ENCODE assay signal across 17 cellular contexts in the genomic region with DNA sequence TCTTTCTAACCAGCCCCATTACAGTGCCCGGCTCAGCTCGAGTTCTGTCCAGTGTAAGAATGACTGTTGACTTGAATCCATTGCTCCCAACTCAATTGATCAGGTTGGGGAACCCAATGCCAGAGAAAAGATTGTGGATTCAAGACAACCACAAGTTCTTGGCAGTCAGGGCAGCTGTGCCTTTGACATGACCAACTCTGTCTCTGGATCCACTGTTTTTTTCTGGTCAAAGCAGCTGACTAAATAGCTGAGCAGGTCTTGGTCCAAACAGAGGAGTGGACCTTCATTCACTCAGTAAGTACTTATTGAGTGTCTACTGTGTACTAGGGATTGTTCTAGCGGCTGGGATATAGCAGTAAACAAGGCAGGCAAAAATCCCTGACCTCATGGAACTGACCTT. TPM values are rescaled to one million over a fixed set of nuclear protein-coding genes. Genes with fewer than 3 reads are reported as not detected.
DNase-seq lines count a peak whose midpoint lies in the region; ATAC-seq and TF ChIP-seq lines count a peak whose summit lies in the region.
"Had no signal": no experiment of that assay in that cellular context is flagged by ENCODE, and none has a peak within 500 bp of the region (broad histone marks: within the 10 kb centered on the region; RNA-seq: fewer than 3 reads in every experiment).

No MANE protein-coding gene starts in this region.

- peak; percentile 62 for DNase-seq in LHCN-M2 (ENCODE audit: low read depth)
- DNase-seq in coronary artery (ENCODE audit: low spot score) = no peak
- DNase-seq in neural crest cell (ENCODE audit: low read depth, low spot score) = no peak
- DNase-seq in vagina (ENCODE audit: extremely low spot score in 2 of 2) = no peak
- DNase-seq in natural killer cell = no peak
- DNase-seq in stimulated activated CD8-positive, alpha-beta memory T cell treated with anti-CD3 and anti-CD28 coated beads, Interleukin-4, amount 100 ng/mL, for 48 hours = no peak
- DNase-seq in WERI-Rb-1 = no peak
- no peak for DNase-seq in NCI-H226
- DNase-seq: GOT3, NCI-H1694 treated with DMSO at 0.1 percent for 48 hours, NCI-H510A, NCI-H748 treated with DMSO at 0.1 percent for 48 hours, Peyer's patch had no signal

- no peaks in the 10 kb centered on the region for H3K36me3 Mint-ChIP-seq in neural crest cell (ENCODE audit: low read depth)
- no peaks in the 10 kb centered on the region for H3K36me3 Mint-ChIP-seq in natural killer cell

- no peaks in the 10 kb centered on the region for H3K9me3 Mint-ChIP-seq in neural crest cell
- no peaks in the 10 kb centered on the region for H3K9me3 Mint-ChIP-seq in natural killer cell

- no peak for ATAC-seq in natural killer cell
- ATAC-seq: HCT116 had no signal

- TF ChIP-seq POLR2A in vagina (IDR thresholded peaks at IDR 0.05) = no peak

- intact Hi-C loops in vagina (cut with DNase I) (no loop called here), natural killer cell (cut with micrococcal nuclease) (no loop called here)

- H3K27me3 Mint-ChIP-seq in neural crest cell (ENCODE audit: low read depth) (peaks cover 30% of the 10 kb centered on the region), natural killer cell (ENCODE audit: low read depth in 2 of 2) (peaks cover 48 to 65% of the 10 kb centered on the region in 2 donors)

- peaks cover 79% of the 10 kb centered on the region for H3K4me1 ChIP-seq in vagina

- H3K27me3 ChIP-seq in vagina (no peaks in the 10 kb centered on the region), WERI-Rb-1 (ENCODE audit: insufficient read depth, low read depth, severe bottlenecking) (no peaks in the 10 kb centered on the region)
- H3K27me3 ChIP-seq: Peyer's patch, SJSA1 had no signal

- H3K9me3 ChIP-seq in vagina (no peaks in the 10 kb centered on the region), WERI-Rb-1 (ENCODE audit: severe bottlenecking) (no peaks in the 10 kb centered on the region)
- H3K9me3 ChIP-seq: SJSA1 had no signal

- H3K27ac ChIP-seq in coronary artery (peak overlapping the region; percentile 32 to 91), vagina (peak overlapping the region; percentile 89), WERI-Rb-1 (no peak overlapping the region)
- H3K27ac ChIP-seq: Peyer's patch, SJSA1 had no signal

- H3K4me3 ChIP-seq in coronary artery (no peak overlapping the region), vagina (no peak overlapping the region), WERI-Rb-1 (ENCODE audit: low read depth, low read length) (no peak overlapping the region)
- H3K4me3 ChIP-seq: Peyer's patch, SJSA1 had no signal

- H3K36me3 ChIP-seq in vagina (no peaks in the 10 kb centered on the region), WERI-Rb-1 (no peaks in the 10 kb centered on the region)
- H3K36me3 ChIP-seq: Peyer's patch, SJSA1 had no signal

- H3K4me3 Mint-ChIP-seq in neural crest cell = peak overlapping the region; percentile 3
- H3K4me3 Mint-ChIP-seq in natural killer cell = no peak overlapping the region

- H3K4me1 Mint-ChIP-seq in neural crest cell (peaks cover 37% of the 10 kb centered on the region), natural killer cell (peaks cover 0 to 6% of the 10 kb centered on the region in 2 donors)

- no peak overlapping the region for H3K27ac Mint-ChIP-seq in neural crest cell (ENCODE audit: unreplicated experiment)
- H3K27ac Mint-ChIP-seq in natural killer cell = no peak overlapping the region

- TF ChIP-seq CTCF in coronary artery (IDR thresholded peaks at IDR 0.05) (no peak), neural crest cell (conservative IDR thresholded peaks at IDR 0.05) (no peak), vagina (IDR thresholded peaks at IDR 0.05) (no peak), natural killer cell (IDR thresholded peaks at IDR 0.05) (no peak), WERI-Rb-1 (IDR thresholded peaks at IDR 0.05; ENCODE audit: low read depth, low read length) (no peak)

RNA-seq across cellular contexts. Expression of a gene that starts 6.3 kb away (rescaled TPM):
- total RNA-seq in LHCN-M2 (2014; rRNA removed) (129 and 179 TPM in 2 replicates), neural crest cell (6.9 and 7.7 TPM in 2 replicates), vagina (66.5 TPM), natural killer cell (under 1 TPM in 1 of 3 donors, not detected in 2; 0.23 TPM)
- polyA plus RNA-seq in LHCN-M2 (2012) = 120 TPM

RNA-seq across cellular contexts. Expression of a gene that starts 53.3 kb away (rescaled TPM):
- total RNA-seq in LHCN-M2 (2014; rRNA removed) (not detected in 2 replicates), neural crest cell (not detected in 2 replicates), vagina (3.2 TPM), natural killer cell (1,000 to 10,000 TPM; 4,938 to 8,199 (median 6,542) TPM)
- polyA plus RNA-seq in LHCN-M2 (2012) = not detected
- total RNA-seq: Daoy, M059J, SJSA1 had no signal

Comparison
In these comparisons a context has a peak if more than half of its experiments do, and no peak if none do; other contexts are left out.
1. RNA of a gene that starts 53.3 kb away (total RNA-seq): 4,938 to 8,199 TPM in natural killer cell; 3.2 TPM in vagina (single experiment), not detected in neural crest cell and not detected in LHCN-M2; every median in the first group is over 1,000 times any median in the second.